In genomic region chr3:66756468-66757036, GRCh38 we compare ENCODE assay signal across 25 cellular contexts.
DNase-seq lines count a peak whose midpoint lies in the region; TF ChIP-seq lines count a peak whose summit lies in the region.
"Had no signal": no experiment of that assay in that cellular context is flagged by ENCODE, and none has a peak within 500 bp of the region (broad histone marks: within the 10 kb centered on the region; RNA-seq: fewer than 3 reads in every experiment).

No MANE protein-coding gene starts in this region.

- WGBS in H9 (ENCODE audit: extremely low coverage, insufficient read length, low lambda C conversion rate) = no CpG with 5 or more reads among the region's 8 CpGs
- 96 to 100% methylated on average over 4 to 8 of the region's 8 CpGs for WGBS in endodermal cell (ENCODE audit: insufficient coverage in 1 of 2, insufficient read length in 1 of 2), 2 experiments
- WGBS in adrenal gland, 4 donors = 78 to 90% (median 88%) methylated on average over 8 of the region's 8 CpGs

- H3K56ac ChIP-seq in H9 (ENCODE audit: insufficient read length, low read depth, low read length) = no peak overlapping the region

- H3K9ac ChIP-seq in H9 (ENCODE audit: extremely low read depth, insufficient read length, low read length) (no peak overlapping the region), endodermal cell (ENCODE audit: extremely low read depth, low read length, poor library complexity, severe bottlenecking) (no peak overlapping the region)
- H3K9ac ChIP-seq: BLaER1 treated with 17β-estradiol and CSF1 and Interleukin-3, amounts not matched to agents 10 nM and 100 nM had no signal

- H4K8ac ChIP-seq in H9 (replicated peaks; ENCODE audit: insufficient read length, low read depth, low read length) = no peak overlapping the region

- no peak overlapping the region for H3K4ac ChIP-seq in H9 (ENCODE audit: low read depth, low read length)

- no peak overlapping the region for H2BK5ac ChIP-seq in H9 (ENCODE audit: insufficient read length, low read length)

- no peaks in the 10 kb centered on the region for H3K36me3 ChIP-seq in endodermal cell (ENCODE audit: control insufficient read depth, insufficient read depth, low read length)
- no peaks in the 10 kb centered on the region for H3K36me3 ChIP-seq in adrenal gland (replicated peaks in 1 of 2)
- H3K36me3 ChIP-seq: BLaER1 treated with 17β-estradiol and CSF1 and Interleukin-3, amounts not matched to agents 10 nM and 100 nM had no signal

- H3K4me3 ChIP-seq in endodermal cell (ENCODE audit: low read length) = no peak overlapping the region
- H3K4me3 ChIP-seq in adrenal gland = no peak overlapping the region
- H3K4me3 ChIP-seq: BLaER1 treated with 17β-estradiol and CSF1 and Interleukin-3, amounts not matched to agents 10 nM and 100 nM; SK-N-MC had no signal

- no peaks in the 10 kb centered on the region for H4K20me1 ChIP-seq in H9 (ENCODE audit: control insufficient read depth, insufficient read depth, insufficient read length)
- H4K20me1 ChIP-seq: BLaER1 treated with 17β-estradiol and CSF1 and Interleukin-3, amounts not matched to agents 10 nM and 100 nM had no signal

- no peak overlapping the region for H3T11ph ChIP-seq in H9 (ENCODE audit: low read length)

- peaks cover 3% of the 10 kb centered on the region for H3K23me2 ChIP-seq in H9 (ENCODE audit: insufficient read length, low read depth, low read length, poor library complexity, severe bottlenecking)

- no peak overlapping the region for H3K4me3 Mint-ChIP-seq in H9
- H3K4me3 Mint-ChIP-seq in endodermal cell = no peak overlapping the region
- H3K4me3 Mint-ChIP-seq in glutamatergic neuron (ENCODE audit: unreplicated experiment) = no peak overlapping the region
- H3K4me3 Mint-ChIP-seq: CD4-positive, alpha-beta memory T cell had no signal

- no peak overlapping the region for H2BK12ac ChIP-seq in H9 (ENCODE audit: insufficient read length, low read depth, low read length)

- intact Hi-C loops in adrenal gland (cut with DNase I) = no loop called here

- H2BK20ac ChIP-seq in H9 (ENCODE audit: low read depth, low read length, poor library complexity, severe bottlenecking) = no peak overlapping the region

- TF ChIP-seq POLR2A in adrenal gland (IDR thresholded peaks at IDR 0.05) = no peak

- peaks cover 3% of the 10 kb centered on the region; the same call in 1 of the 2 replicates for H3K27me3 Mint-ChIP-seq in H9 (ENCODE audit: low read depth)
- no peaks in the 10 kb centered on the region for H3K27me3 Mint-ChIP-seq in endodermal cell (ENCODE audit: insufficient read depth)
- peaks cover 5% of the 10 kb centered on the region for H3K27me3 Mint-ChIP-seq in glutamatergic neuron (ENCODE audit: unreplicated experiment)

- no peak overlapping the region for H4K5ac ChIP-seq in H9 (ENCODE audit: insufficient read length, low read depth, low read length)

- H2AFZ ChIP-seq in H9 (ENCODE audit: low read length) = no peak overlapping the region

- no peak overlapping the region for H3K4me2 ChIP-seq in H9 (ENCODE audit: insufficient read depth, insufficient read length, low read length)
- H3K4me2 ChIP-seq: BLaER1 treated with 17β-estradiol and CSF1 and Interleukin-3, amounts not matched to agents 10 nM and 100 nM had no signal

- H3K4me1 Mint-ChIP-seq in H9 (0 out of 4 replicates have a peak, but pooled peaks cover 0 to 4% of the 10 kb centered on the region in 2 experiments), endodermal cell (peaks cover 6% of the 10 kb centered on the region), glutamatergic neuron (ENCODE audit: low read depth, unreplicated experiment) (no peaks in the 10 kb centered on the region)
- H3K4me1 Mint-ChIP-seq: CD4-positive, alpha-beta memory T cell had no signal

- TF ChIP-seq CTCF in H9 (conservative IDR thresholded peaks at IDR 0.05) (peak; percentile 50), endodermal cell (conservative IDR thresholded peaks at IDR 0.05) (peak; percentile 60), glutamatergic neuron (IDR thresholded peaks at IDR 0.05; ENCODE audit: partially characterized antibody, unreplicated experiment) (peak; percentile 25), adrenal gland (IDR thresholded peaks at IDR 0.05) (no peak)

- H2BK15ac ChIP-seq in H9 (ENCODE audit: low read depth, low read length) = no peak overlapping the region

- no peak overlapping the region for H4K91ac ChIP-seq in H9 (ENCODE audit: insufficient read length, low read depth, low read length)

- no peaks in the 10 kb centered on the region; a peak in 1 of 7 replicates for H3K36me3 Mint-ChIP-seq in H9 (ENCODE audit: insufficient read depth in 1 of 3, low read depth in 3 of 3)
- H3K36me3 Mint-ChIP-seq in endodermal cell (ENCODE audit: low read depth) = no peaks in the 10 kb centered on the region
- no peaks in the 10 kb centered on the region for H3K36me3 Mint-ChIP-seq in glutamatergic neuron (ENCODE audit: unreplicated experiment)
- H3K36me3 Mint-ChIP-seq: CD4-positive, alpha-beta memory T cell had no signal

- no peaks in the 10 kb centered on the region for H3K79me2 ChIP-seq in H9 (ENCODE audit: insufficient read depth, low read length)

- no peaks in the 10 kb centered on the region for H3K4me1 ChIP-seq in H9 (ENCODE audit: insufficient read depth, low read length)
- peaks cover 2% of the 10 kb centered on the region for H3K4me1 ChIP-seq in endodermal cell (ENCODE audit: control insufficient read depth, insufficient read depth, low read length)
- H3K4me1 ChIP-seq in adrenal gland (replicated peaks in 1 of 2) = no peaks in the 10 kb centered on the region
- H3K4me1 ChIP-seq: BLaER1 treated with 17β-estradiol and CSF1 and Interleukin-3, amounts not matched to agents 10 nM and 100 nM had no signal

- H3K23ac ChIP-seq in H9 (ENCODE audit: insufficient read length, low read depth, low read length) = no peak overlapping the region

- H3K9me3 Mint-ChIP-seq in H9 (no peaks in the 10 kb centered on the region; a peak in 1 of 5 replicates), endodermal cell (no peaks in the 10 kb centered on the region), glutamatergic neuron (ENCODE audit: unreplicated experiment) (no peaks in the 10 kb centered on the region)

- H3K14ac ChIP-seq in H9 (ENCODE audit: insufficient read depth, low read length) = no peak overlapping the region

- no peaks in the 10 kb centered on the region for H3K27me3 ChIP-seq in H9 (ENCODE audit: insufficient read depth, low read length)
- no peaks in the 10 kb centered on the region for H3K27me3 ChIP-seq in endodermal cell (ENCODE audit: control insufficient read depth, insufficient read depth, low read length, poor library complexity, severe bottlenecking)
- no peaks in the 10 kb centered on the region for H3K27me3 ChIP-seq in adrenal gland
- H3K27me3 ChIP-seq: BLaER1 treated with 17β-estradiol and CSF1 and Interleukin-3, amounts not matched to agents 10 nM and 100 nM had no signal

- H3K27ac ChIP-seq in H9 (ENCODE audit: insufficient read length, low read depth, low read length) (no peak overlapping the region), endodermal cell (ENCODE audit: low read depth, low read length) (no peak overlapping the region), adrenal gland (no peak overlapping the region)
- H3K27ac ChIP-seq: BLaER1 treated with 17β-estradiol and CSF1 and Interleukin-3, amounts not matched to agents 10 nM and 100 nM; RWPE1; SK-N-MC had no signal

- no peak overlapping the region for H2AK5ac ChIP-seq in H9 (ENCODE audit: insufficient read length, low read length)

- no peak overlapping the region for H3K18ac ChIP-seq in H9 (ENCODE audit: insufficient read length, low read depth, low read length)

- no peaks in the 10 kb centered on the region for H3K9me3 ChIP-seq in H9 (ENCODE audit: control insufficient read depth, low read depth, low read length)
- no peaks in the 10 kb centered on the region for H3K9me3 ChIP-seq in endodermal cell (ENCODE audit: control insufficient read depth, low read length)
- H3K9me3 ChIP-seq in adrenal gland (replicated peaks in 1 of 3) = no peaks in the 10 kb centered on the region
- H3K9me3 ChIP-seq: BLaER1 treated with 17β-estradiol and CSF1 and Interleukin-3, amounts not matched to agents 10 nM and 100 nM had no signal

- H2BK120ac ChIP-seq in H9 (ENCODE audit: low read depth, low read length, poor library complexity, severe bottlenecking) = no peak overlapping the region

- no peaks in the 10 kb centered on the region for H3K79me1 ChIP-seq in H9 (ENCODE audit: insufficient read depth, low read depth, low read length, poor library complexity, severe bottlenecking)

- DNase-seq in H9 (no peak), endodermal cell (no peak), glutamatergic neuron (no peak), GF-D8 (lab: John Stamatoyannopoulos, UW) (no peak), kidney glomerular epithelial cell (lab: John Stamatoyannopoulos, UW) (no peak), adrenal gland (no peak), SK-N-DZ (ENCODE audit: low spot score) (no peak)
- DNase-seq: AML-193; CD4-positive, alpha-beta memory T cell; COR-L47; DMS53; GOT3; Karpas-422; NCI-H1092 treated with DMSO at 0.1 percent for 48 hours; NCI-H1436; NCI-H187; NCI-H2081 treated with DMSO at 0.1 percent for 48 hours; NCI-H2171; NCI-H226; NCI-H510A; NCI-H69; SHP77 treated with DMSO at 0.1 percent for 48 hours had no signal

- H3K27ac Mint-ChIP-seq in H9 (no peak overlapping the region), endodermal cell (no peak overlapping the region), glutamatergic neuron (ENCODE audit: unreplicated experiment) (no peak overlapping the region)
- H3K27ac Mint-ChIP-seq: CD4-positive, alpha-beta memory T cell had no signal

Comparison
In these comparisons a context has a peak if more than half of its experiments do, and no peak if none do; other contexts are left out.
1. CTCF ChIP-seq: peak in H9 (single experiment), endodermal cell (single experiment) and glutamatergic neuron (single experiment); none in adrenal gland (0 of 6).